ENCODE assay signal across 1 cellular context in the genomic region with DNA sequence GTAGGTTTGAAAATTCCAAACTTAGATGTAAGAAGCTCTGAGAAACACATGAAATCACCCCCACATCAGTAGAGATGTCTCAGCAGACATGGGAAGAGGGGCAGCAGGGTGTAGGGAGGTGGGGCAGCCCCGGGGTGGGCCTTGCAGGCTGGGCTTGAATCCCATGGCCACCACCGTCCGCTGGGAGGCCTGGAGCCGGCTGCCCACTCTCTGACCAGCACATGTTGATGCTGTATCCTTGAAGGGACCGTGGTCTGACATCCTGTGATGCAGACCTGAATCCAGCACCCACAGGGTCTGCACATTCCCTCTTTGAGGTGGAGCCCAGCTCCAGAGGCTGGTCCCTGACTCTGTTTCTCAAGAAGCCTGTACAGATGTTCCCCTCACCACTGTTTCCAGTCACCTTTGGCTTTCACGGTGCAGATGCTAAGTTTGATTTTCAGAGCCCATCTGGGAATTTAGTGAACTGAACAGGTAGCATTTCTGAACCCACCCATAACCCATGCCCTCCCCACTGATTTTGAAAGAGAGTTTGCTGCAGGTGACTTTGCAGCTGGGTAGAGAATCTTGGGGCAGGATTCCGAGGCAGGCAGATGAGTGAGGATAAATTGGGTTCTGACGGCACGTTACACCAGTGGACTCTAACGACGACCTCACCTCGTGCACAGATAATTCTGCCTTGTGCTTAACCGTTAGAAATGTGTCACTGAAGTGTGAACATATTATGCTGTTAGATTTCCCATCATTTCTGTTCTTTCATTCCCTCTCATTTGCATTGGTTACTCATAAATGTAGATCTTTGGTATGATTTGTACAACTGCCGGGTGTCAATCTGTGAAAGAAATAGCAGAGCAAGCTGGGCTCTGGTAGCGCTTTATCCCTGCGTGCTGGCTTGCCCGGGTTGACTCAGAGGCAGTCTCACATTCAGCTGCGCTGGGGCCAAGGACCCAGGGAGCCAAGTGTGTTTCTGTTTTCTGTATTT.
TF ChIP-seq lines count a peak whose summit lies in the region.

No MANE protein-coding gene starts in this region.

TF ChIP-seq in WTC11, 78 proteins besides CTCF, POLR2A, EP300 and RAD21 (continued from another document):
- TF ChIP-seq, protein P1, sequence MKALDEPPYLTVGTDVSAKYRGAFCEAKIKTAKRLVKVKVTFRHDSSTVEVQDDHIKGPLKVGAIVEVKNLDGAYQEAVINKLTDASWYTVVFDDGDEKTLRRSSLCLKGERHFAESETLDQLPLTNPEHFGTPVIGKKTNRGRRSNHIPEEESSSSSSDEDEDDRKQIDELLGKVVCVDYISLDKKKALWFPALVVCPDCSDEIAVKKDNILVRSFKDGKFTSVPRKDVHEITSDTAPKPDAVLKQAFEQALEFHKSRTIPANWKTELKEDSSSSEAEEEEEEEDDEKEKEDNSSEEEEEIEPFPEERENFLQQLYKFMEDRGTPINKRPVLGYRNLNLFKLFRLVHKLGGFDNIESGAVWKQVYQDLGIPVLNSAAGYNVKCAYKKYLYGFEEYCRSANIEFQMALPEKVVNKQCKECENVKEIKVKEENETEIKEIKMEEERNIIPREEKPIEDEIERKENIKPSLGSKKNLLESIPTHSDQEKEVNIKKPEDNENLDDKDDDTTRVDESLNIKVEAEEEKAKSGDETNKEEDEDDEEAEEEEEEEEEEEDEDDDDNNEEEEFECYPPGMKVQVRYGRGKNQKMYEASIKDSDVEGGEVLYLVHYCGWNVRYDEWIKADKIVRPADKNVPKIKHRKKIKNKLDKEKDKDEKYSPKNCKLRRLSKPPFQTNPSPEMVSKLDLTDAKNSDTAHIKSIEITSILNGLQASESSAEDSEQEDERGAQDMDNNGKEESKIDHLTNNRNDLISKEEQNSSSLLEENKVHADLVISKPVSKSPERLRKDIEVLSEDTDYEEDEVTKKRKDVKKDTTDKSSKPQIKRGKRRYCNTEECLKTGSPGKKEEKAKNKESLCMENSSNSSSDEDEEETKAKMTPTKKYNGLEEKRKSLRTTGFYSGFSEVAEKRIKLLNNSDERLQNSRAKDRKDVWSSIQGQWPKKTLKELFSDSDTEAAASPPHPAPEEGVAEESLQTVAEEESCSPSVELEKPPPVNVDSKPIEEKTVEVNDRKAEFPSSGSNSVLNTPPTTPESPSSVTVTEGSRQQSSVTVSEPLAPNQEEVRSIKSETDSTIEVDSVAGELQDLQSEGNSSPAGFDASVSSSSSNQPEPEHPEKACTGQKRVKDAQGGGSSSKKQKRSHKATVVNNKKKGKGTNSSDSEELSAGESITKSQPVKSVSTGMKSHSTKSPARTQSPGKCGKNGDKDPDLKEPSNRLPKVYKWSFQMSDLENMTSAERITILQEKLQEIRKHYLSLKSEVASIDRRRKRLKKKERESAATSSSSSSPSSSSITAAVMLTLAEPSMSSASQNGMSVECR (CRISPR knock-in tag; IDR thresholded peaks at IDR 0.05; ENCODE audit: borderline replicate concordance), result no peak
- TF ChIP-seq ZNF263 (CRISPR knock-in tag; IDR thresholded peaks at IDR 0.05; ENCODE audit: low read depth), result no peak
- no peak for TF ChIP-seq PRRX2 (CRISPR knock-in tag; IDR thresholded peaks at IDR 0.05)
- TF ChIP-seq JAZF1 (CRISPR knock-in tag; IDR thresholded peaks at IDR 0.05), result no peak
- TF ChIP-seq, protein P2, sequence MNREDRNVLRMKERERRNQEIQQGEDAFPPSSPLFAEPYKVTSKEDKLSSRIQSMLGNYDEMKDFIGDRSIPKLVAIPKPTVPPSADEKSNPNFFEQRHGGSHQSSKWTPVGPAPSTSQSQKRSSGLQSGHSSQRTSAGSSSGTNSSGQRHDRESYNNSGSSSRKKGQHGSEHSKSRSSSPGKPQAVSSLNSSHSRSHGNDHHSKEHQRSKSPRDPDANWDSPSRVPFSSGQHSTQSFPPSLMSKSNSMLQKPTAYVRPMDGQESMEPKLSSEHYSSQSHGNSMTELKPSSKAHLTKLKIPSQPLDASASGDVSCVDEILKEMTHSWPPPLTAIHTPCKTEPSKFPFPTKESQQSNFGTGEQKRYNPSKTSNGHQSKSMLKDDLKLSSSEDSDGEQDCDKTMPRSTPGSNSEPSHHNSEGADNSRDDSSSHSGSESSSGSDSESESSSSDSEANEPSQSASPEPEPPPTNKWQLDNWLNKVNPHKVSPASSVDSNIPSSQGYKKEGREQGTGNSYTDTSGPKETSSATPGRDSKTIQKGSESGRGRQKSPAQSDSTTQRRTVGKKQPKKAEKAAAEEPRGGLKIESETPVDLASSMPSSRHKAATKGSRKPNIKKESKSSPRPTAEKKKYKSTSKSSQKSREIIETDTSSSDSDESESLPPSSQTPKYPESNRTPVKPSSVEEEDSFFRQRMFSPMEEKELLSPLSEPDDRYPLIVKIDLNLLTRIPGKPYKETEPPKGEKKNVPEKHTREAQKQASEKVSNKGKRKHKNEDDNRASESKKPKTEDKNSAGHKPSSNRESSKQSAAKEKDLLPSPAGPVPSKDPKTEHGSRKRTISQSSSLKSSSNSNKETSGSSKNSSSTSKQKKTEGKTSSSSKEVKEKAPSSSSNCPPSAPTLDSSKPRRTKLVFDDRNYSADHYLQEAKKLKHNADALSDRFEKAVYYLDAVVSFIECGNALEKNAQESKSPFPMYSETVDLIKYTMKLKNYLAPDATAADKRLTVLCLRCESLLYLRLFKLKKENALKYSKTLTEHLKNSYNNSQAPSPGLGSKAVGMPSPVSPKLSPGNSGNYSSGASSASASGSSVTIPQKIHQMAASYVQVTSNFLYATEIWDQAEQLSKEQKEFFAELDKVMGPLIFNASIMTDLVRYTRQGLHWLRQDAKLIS (CRISPR knock-in tag; IDR thresholded peaks at IDR 0.05; ENCODE audit: borderline replicate concordance), result no peak
- TF ChIP-seq, protein P3, sequence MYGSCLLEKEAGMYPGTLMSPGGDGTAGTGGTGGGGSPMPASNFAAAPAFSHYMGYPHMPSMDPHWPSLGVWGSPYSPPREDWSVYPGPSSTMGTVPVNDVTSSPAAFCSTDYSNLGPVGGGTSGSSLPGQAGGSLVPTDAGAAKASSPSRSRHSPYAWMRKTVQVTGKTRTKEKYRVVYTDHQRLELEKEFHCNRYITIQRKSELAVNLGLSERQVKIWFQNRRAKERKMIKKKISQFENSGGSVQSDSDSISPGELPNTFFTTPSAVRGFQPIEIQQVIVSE (CRISPR knock-in tag; IDR thresholded peaks at IDR 0.05; ENCODE audit: borderline replicate concordance), result no peak
- TF ChIP-seq MXD4 (CRISPR knock-in tag; IDR thresholded peaks at IDR 0.05; ENCODE audit: borderline replicate concordance), result no peak
